ENCODE assay signal across 6 cellular contexts in genomic region chr5:3842591-3842990, GRCh38.
"Had no signal": no experiment of that assay in that cellular context is flagged by ENCODE, and none has a peak within 500 bp of the region (broad histone marks: within the 10 kb centered on the region; RNA-seq: fewer than 3 reads in every experiment).

No MANE protein-coding gene starts in this region.

- H2AFZ ChIP-seq: GM23338 had no signal

- DNase-seq: H9, HCEC 1CT, IMR-90, KG1 had no signal

- H3K27ac Mint-ChIP-seq: GM23338, H9 had no signal

- H3K4me2 ChIP-seq: GM23338 had no signal

- H3K4me3 ChIP-seq: GM23338, K562 had no signal

- H3K4me3 Mint-ChIP-seq: GM23338, H9 had no signal
